In genomic region chr22:31343235-31344191, GRCh38 we compare ENCODE assay signal across 8 cellular contexts. TPM values are rescaled to one million over a fixed set of nuclear protein-coding genes. Genes with fewer than 3 reads are reported as not detected.
DNase-seq lines count a peak whose midpoint lies in the region; ATAC-seq and TF ChIP-seq lines count a peak whose summit lies in the region.

No MANE protein-coding gene starts in this region.

- no peak for ATAC-seq in HG02798 (IDR thresholded peaks at IDR 0.05; ENCODE audit: poor library complexity, unreplicated experiment)
- no peak for ATAC-seq in GM21528 (IDR thresholded peaks at IDR 0.05; ENCODE audit: low FRiP score, unreplicated experiment)

- H3K36me3 Mint-ChIP-seq in progenitor cell of endocrine pancreas (ENCODE audit: insufficient read depth), result peaks cover 10% of the 10 kb centered on the region

- H3K4me3 Mint-ChIP-seq in progenitor cell of endocrine pancreas (ENCODE audit: low read depth), result peak overlapping the region; percentile 84

- DNase-seq in GF-D8 (lab: John Stamatoyannopoulos, UW) (peak; percentile 41), NB4 (ENCODE audit: low read depth) (peak; percentile 74), foreskin fibroblast (peak in 1 of 2 donors; percentile 67), progenitor cell of endocrine pancreas (ENCODE audit: low spot score, unreplicated experiment) (peak; percentile 81), AG20443 (ENCODE audit: low spot score) (no peak)
- peak; percentile 77 for DNase-seq in activated CD8-positive, alpha-beta memory T cell treated with anti-CD3 and anti-CD28 coated beads, Interleukin-2, amount 50 U/mL, for 48 hours

- H3K4me1 Mint-ChIP-seq in progenitor cell of endocrine pancreas (ENCODE audit: low read depth), result peaks cover 63% of the 10 kb centered on the region

- TF ChIP-seq POLR2A in NB4 (IDR thresholded peaks at IDR 0.05; ENCODE audit: extremely low read depth, insufficient read length), result peak; percentile 23

- H3K4me3 ChIP-seq in NB4 (ENCODE audit: low read depth, low read length) (peak overlapping the region; percentile 88), foreskin fibroblast (ENCODE audit: low read depth in 1 of 2, low read length in 2 of 2) (peak overlapping the region; percentile 27)

- peak overlapping the region; percentile 99 for H3K27ac Mint-ChIP-seq in progenitor cell of endocrine pancreas

- TF ChIP-seq CTCF in NB4 (IDR thresholded peaks at IDR 0.05; ENCODE audit: low read depth, low read length), result no peak
- TF ChIP-seq CTCF in foreskin fibroblast (IDR thresholded peaks at IDR 0.05; ENCODE audit: low read depth, low read length), result no peak
- no peak for TF ChIP-seq CTCF in progenitor cell of endocrine pancreas (IDR thresholded peaks at IDR 0.05; ENCODE audit: unreplicated experiment)

- H3K9me3 Mint-ChIP-seq in progenitor cell of endocrine pancreas (ENCODE audit: low read depth), result no peaks in the 10 kb centered on the region

- no peaks in the 10 kb centered on the region for H3K27me3 Mint-ChIP-seq in progenitor cell of endocrine pancreas

RNA-seq across cellular contexts. Expression of gene PATZ1, which starts 2.6 kb away (rescaled TPM):
- total RNA-seq in progenitor cell of endocrine pancreas, result 88.8 and 93.6 TPM in 2 replicates

RNA-seq across cellular contexts. Expression of gene PIK3IP1, which starts 51.2 kb away (rescaled TPM):
- 6.2 and 7.6 TPM in 2 replicates for total RNA-seq in progenitor cell of endocrine pancreas

RNA-seq across cellular contexts. Expression of gene DRG1, which starts 55.9 kb away (rescaled TPM):
- total RNA-seq in progenitor cell of endocrine pancreas, result 69.0 and 69.1 TPM in 2 replicates
